In genomic region chr6:38004908-38005307, GRCh38 we compare ENCODE assay signal across 22 cellular contexts.
DNase-seq lines count a peak whose midpoint lies in the region; ATAC-seq, FAIRE-seq and TF ChIP-seq lines count a peak whose summit lies in the region.
"Had no signal": no experiment of that assay in that cellular context is flagged by ENCODE, and none has a peak within 500 bp of the region (broad histone marks: within the 10 kb centered on the region; RNA-seq: fewer than 3 reads in every experiment).

No MANE protein-coding gene starts in this region.

- no peak overlapping the region for H3K27ac Mint-ChIP-seq in activated T-cell treated with anti-CD3 and anti-CD28 coated beads, Interleukin-2, amount 50 U/mL, for 72 hours
- H3K27ac Mint-ChIP-seq in astrocyte (ENCODE audit: unreplicated experiment) = no peak overlapping the region
- H3K27ac Mint-ChIP-seq: B cell; CD4-positive, alpha-beta T cell; CD8-positive, alpha-beta T cell had no signal

- peaks cover 19% of the 10 kb centered on the region for H3K4me1 Mint-ChIP-seq in activated T-cell treated with anti-CD3 and anti-CD28 coated beads, Interleukin-2, amount 50 U/mL, for 72 hours (ENCODE audit: low read depth)
- H3K4me1 Mint-ChIP-seq in astrocyte (ENCODE audit: low read depth, unreplicated experiment) = peaks cover 12% of the 10 kb centered on the region

- H3K9me3 ChIP-seq in astrocyte (ENCODE audit: insufficient read depth, low read depth, low read length) = no peaks in the 10 kb centered on the region
- H3K9me3 ChIP-seq: A549, Caco-2 had no signal

- H2AFZ ChIP-seq in astrocyte (ENCODE audit: low read depth, low read length) = no peak overlapping the region

- no peak overlapping the region for H3K4me3 ChIP-seq in astrocyte (ENCODE audit: insufficient read depth, low read depth, low read length)
- H3K4me3 ChIP-seq: A549; BLaER1 treated with 17β-estradiol and CSF1 and Interleukin-3, amounts not matched to agents 10 nM and 100 nM had no signal

- DNase-seq in activated CD4-positive, CD25-positive, alpha-beta regulatory T cell (lab: John Stamatoyannopoulos, UW) = no peak
- DNase-seq in activated T-cell treated with anti-CD3 and anti-CD28 coated beads, Interleukin-2, amount 50 U/mL, for 72 hours = no peak
- DNase-seq in activated T-cell treated with anti-CD3 and anti-CD28 coated beads, Interleukin-2, amount 50 U/mL, for 48 hours = no peak
- no peak for DNase-seq in astrocyte (ENCODE audit: low read depth)
- DNase-seq in NK-92 treated with Interleukin-12 subunit alpha and Interleukin-12 subunit beta, amount 100 ng/mL, for 24 hours (lab: John Stamatoyannopoulos, UW) = no peak
- DNase-seq in MV-4-11 (lab: John Stamatoyannopoulos, UW) = no peak
- DNase-seq: AML-193; Caco-2; Calu3; CD4-positive, alpha-beta T cell; CD8-positive, alpha-beta T cell; DMS79 treated with DMSO at 0.1 percent for 48 hours; GF-D8 had no signal

- H3K4me2 ChIP-seq in astrocyte (ENCODE audit: low read length) = no peak overlapping the region
- H3K4me2 ChIP-seq: A549; BLaER1 treated with 17β-estradiol and CSF1 and Interleukin-3, amounts not matched to agents 10 nM and 100 nM had no signal

- H3K4me1 ChIP-seq in astrocyte (ENCODE audit: insufficient read depth, low read length) = no peaks in the 10 kb centered on the region
- H3K4me1 ChIP-seq: A549; BLaER1 treated with 17β-estradiol and CSF1 and Interleukin-3, amounts not matched to agents 10 nM and 100 nM; Caco-2 had no signal

- ATAC-seq in activated CD4-positive, CD25-positive, alpha-beta regulatory T cell treated with anti-CD3 and anti-CD28 coated beads, Interleukin-2, amount 50 U/mL, for 24 hours = peak; percentile 21 to 36
- peak; percentile 51 to 65 for ATAC-seq in activated T-cell treated with anti-CD3 and anti-CD28 coated beads, Interleukin-2, amount 50 U/mL, for 72 hours (replicated peaks in 1 of 2)
- ATAC-seq: A549; CD8-positive, alpha-beta T cell had no signal

- H3K36me3 ChIP-seq in astrocyte (ENCODE audit: insufficient read depth, low read length) = no peaks in the 10 kb centered on the region

- no peaks in the 10 kb centered on the region for H3K27me3 ChIP-seq in astrocyte (ENCODE audit: insufficient read depth, low read length)
- H3K27me3 ChIP-seq: BLaER1 treated with 17β-estradiol and CSF1 and Interleukin-3, amounts not matched to agents 10 nM and 100 nM had no signal

- peaks cover 82% of the 10 kb centered on the region for H3K79me2 ChIP-seq in astrocyte (ENCODE audit: insufficient read depth, low read length)

- no peak overlapping the region for H3K27ac ChIP-seq in astrocyte (ENCODE audit: low read depth, low read length)
- H3K27ac ChIP-seq: 22Rv1; A549; BLaER1 treated with 17β-estradiol and CSF1 and Interleukin-3, amounts not matched to agents 10 nM and 100 nM; C4-2B had no signal

- peak; percentile 13 for FAIRE-seq in astrocyte (lab: Jason Lieb, UNC)
- FAIRE-seq: A549, D721Med, G401.6, GM12891 had no signal

- no peak overlapping the region for H3K4me3 Mint-ChIP-seq in activated T-cell treated with anti-CD3 and anti-CD28 coated beads, Interleukin-2, amount 50 U/mL, for 72 hours
- H3K4me3 Mint-ChIP-seq in astrocyte (ENCODE audit: unreplicated experiment) = no peak overlapping the region
- H3K4me3 Mint-ChIP-seq: B cell; CD4-positive, alpha-beta T cell; CD8-positive, alpha-beta T cell had no signal

- no peak for TF ChIP-seq CTCF in astrocyte (IDR thresholded peaks at IDR 0.05; ENCODE audit: insufficient read depth, low read depth, low read length)

- no peaks in the 10 kb centered on the region for H3K27me3 Mint-ChIP-seq in activated T-cell treated with anti-CD3 and anti-CD28 coated beads, Interleukin-2, amount 50 U/mL, for 72 hours (ENCODE audit: low read depth)
- no peaks in the 10 kb centered on the region for H3K27me3 Mint-ChIP-seq in astrocyte (ENCODE audit: low read depth, unreplicated experiment)
- H3K27me3 Mint-ChIP-seq: B cell; CD4-positive, alpha-beta T cell had no signal

- no peak overlapping the region for H3K9ac ChIP-seq in astrocyte (ENCODE audit: low read length)
- H3K9ac ChIP-seq: BLaER1 treated with 17β-estradiol and CSF1 and Interleukin-3, amounts not matched to agents 10 nM and 100 nM had no signal

- peaks cover 0 to 2% of the 10 kb centered on the region in 2 donors for H3K9me3 Mint-ChIP-seq in activated T-cell treated with anti-CD3 and anti-CD28 coated beads, Interleukin-2, amount 50 U/mL, for 72 hours
- H3K9me3 Mint-ChIP-seq in astrocyte (ENCODE audit: unreplicated experiment) = no peaks in the 10 kb centered on the region

- H4K20me1 ChIP-seq in astrocyte (ENCODE audit: insufficient read depth, low read length) = peaks cover 95% of the 10 kb centered on the region

- peaks cover 2 to 7% of the 10 kb centered on the region in 2 donors for H3K36me3 Mint-ChIP-seq in activated T-cell treated with anti-CD3 and anti-CD28 coated beads, Interleukin-2, amount 50 U/mL, for 72 hours (ENCODE audit: insufficient read depth in 2 of 2)
- no peaks in the 10 kb centered on the region for H3K36me3 Mint-ChIP-seq in astrocyte (ENCODE audit: low read depth, unreplicated experiment)
